Comparison of ENCODE assay signal across 8 cellular contexts in genomic region chr16:53435066-53435688, GRCh38.
DNase-seq lines count a peak whose midpoint lies in the region; ATAC-seq, FAIRE-seq and TF ChIP-seq lines count a peak whose summit lies in the region.

No MANE protein-coding gene starts in this region.

- H3K27ac ChIP-seq in 22Rv1 = peak overlapping the region; percentile 85
- peak overlapping the region; percentile 86 to 98 (median 94) for H3K27ac ChIP-seq in skin epidermis

- TF ChIP-seq CTCF in 22Rv1 (IDR thresholded peaks at IDR 0.05) = no peak

- DNase-seq in GM18507 (ENCODE audit: extremely low spot score, insufficient read length, low read depth) (peak; percentile 59), NCI-H2081 (lab: John Stamatoyannopoulos, UW) (peak; percentile 29 to 73), UCSD-AML1 (lab: John Stamatoyannopoulos, UW; ENCODE audit: unreplicated experiment) (peak; percentile 63), T47D (ENCODE audit: low read depth in 1 of 2, low spot score in 1 of 2) (peak; percentile 48 to 86), iPS-NIHi11 (ENCODE audit: low spot score) (peak; percentile 76)

- H3K4me3 ChIP-seq in skin epidermis = peak overlapping the region; percentile 77 to 99 (median 94)

- in situ Hi-C loops in T47D (cut with HindIII; ENCODE audit: low pct_unique_long_range_greater_than_20kb, low sequenced_read_pairs) = no loop called here

- ATAC-seq in HG02981 (IDR thresholded peaks at IDR 0.05; ENCODE audit: unreplicated experiment) = peak; percentile 91

- FAIRE-seq in GM18507 (lab: Jason Lieb, UNC) = peak; percentile 97

Comparison
In these comparisons a context has a peak if more than half of its experiments do, and no peak if none do; other contexts are left out.
1. Peak in every context shown above with its lines: DNase-seq, ATAC-seq, H3K4me3 ChIP-seq and H3K27ac ChIP-seq.